In the genomic region with DNA sequence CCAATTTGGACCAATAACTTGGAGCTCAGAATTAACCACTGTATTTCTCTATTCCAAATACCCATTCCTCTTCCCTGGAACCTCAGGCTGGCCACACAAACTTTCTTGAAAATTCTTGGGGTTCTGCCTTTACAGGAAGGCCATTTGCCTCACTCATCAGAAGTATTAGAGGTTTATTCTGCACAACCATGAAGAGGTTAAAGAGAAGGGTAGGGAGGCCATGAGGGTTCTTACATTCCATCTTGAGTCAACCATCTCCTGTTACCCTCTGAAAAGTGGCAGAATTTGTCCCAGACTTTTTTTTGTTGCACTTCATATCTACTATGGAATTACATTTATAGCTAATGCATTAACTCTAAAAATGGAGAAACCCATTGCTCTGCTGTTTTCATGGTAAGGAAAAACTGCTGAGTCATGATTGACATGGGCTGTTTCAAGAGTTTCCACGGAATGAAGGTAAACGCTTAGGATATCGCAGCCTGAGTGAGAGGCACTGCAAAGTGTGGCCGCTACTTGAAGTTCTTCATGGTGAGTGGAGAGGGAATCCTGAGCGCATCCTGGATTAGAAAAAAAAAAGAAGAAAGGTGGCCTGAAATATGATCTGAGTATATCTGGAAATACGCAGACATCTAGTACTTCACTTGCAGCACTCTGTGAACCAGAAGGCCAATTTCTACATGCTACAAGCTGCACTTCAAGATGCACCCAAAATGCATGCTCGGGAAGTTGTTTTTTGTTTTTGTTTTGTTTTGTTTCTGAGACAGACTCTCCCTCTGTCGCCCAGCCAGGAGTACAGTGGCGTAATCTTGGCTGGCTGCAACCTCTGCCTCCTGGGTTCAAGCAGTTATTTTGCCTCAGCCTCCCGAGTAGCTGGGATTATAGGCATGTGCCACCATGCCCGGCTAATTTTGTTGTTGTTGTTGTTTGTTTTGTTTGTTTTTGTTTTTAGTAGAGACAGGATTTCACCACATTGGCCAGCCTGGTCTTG, we compare ENCODE assay signal across 22 cellular contexts.
A peak's percentile ranks its signal among the peaks of the same experiment; 100 is the strongest.
DNase-seq lines count a peak whose midpoint lies in the region; ATAC-seq, FAIRE-seq and TF ChIP-seq lines count a peak whose summit lies in the region.
"Had no signal": no experiment of that assay in that cellular context is flagged by ENCODE, and none has a peak within 500 bp of the region (broad histone marks: within the 10 kb centered on the region; RNA-seq: fewer than 3 reads in every experiment).

No MANE protein-coding gene starts in this region.

- no peak for FAIRE-seq in GM12878 (lab: Jason Lieb, UNC)
- FAIRE-seq: islet of Langerhans had no signal

- 0 out of 2 replicates have a peak, but pooled peaks cover 3% of the 10 kb centered on the region for H3K4me1 ChIP-seq in GM12878 (ENCODE audit: control insufficient read depth, insufficient read depth, low read length)
- H3K4me1 ChIP-seq in left ventricle myocardium inferior, result peaks cover 54% of the 10 kb centered on the region
- H3K4me1 ChIP-seq in thyroid gland, result peaks cover 41 to 64% of the 10 kb centered on the region in 2 donors
- H3K4me1 ChIP-seq: prostate gland had no signal

- CTCF ChIA-PET in GM12878 (lab: Yijun Ruan, JAX), result interaction anchor here (0.6 to 1.0 kb wide), 3 partner anchors 12 to 92 kb away, joined by 3 to 4 read pairs (median 3); partner anchors contain the start of gene KIAA1217

- H3K4me2 ChIP-seq in GM12878 (ENCODE audit: control insufficient read depth, insufficient read depth), result no peak overlapping the region

- H3K9me3 Mint-ChIP-seq in HFFc6, result no peaks in the 10 kb centered on the region
- H3K9me3 Mint-ChIP-seq: activated T-cell treated with anti-CD3 and anti-CD28 coated beads, Interleukin-2, amount 50 U/mL, for 72 hours had no signal

- H3K36me3 ChIP-seq in GM12878 (ENCODE audit: control insufficient read depth in 2 of 2, insufficient read depth in 2 of 2, low read length in 1 of 2), result no peaks in the 10 kb centered on the region
- H3K36me3 ChIP-seq in left ventricle myocardium inferior, result peaks cover 11% of the 10 kb centered on the region
- H3K36me3 ChIP-seq in thyroid gland, result no peaks in the 10 kb centered on the region
- H3K36me3 ChIP-seq: prostate gland had no signal

- H3K27me3 Mint-ChIP-seq in HFFc6 (ENCODE audit: insufficient read depth), result peaks cover 2% of the 10 kb centered on the region; the same call in 1 of the 2 replicates

- BruUV-seq in GM12878 (replicated peaks; lab: Mats Ljungman, UMichigan), result no TSS peak

- ATAC-seq in GM12878 (no peak), GM19023 (IDR thresholded peaks at IDR 0.05; ENCODE audit: unreplicated experiment) (no peak), HG02840 (IDR thresholded peaks at IDR 0.05; ENCODE audit: low FRiP score, unreplicated experiment) (no peak)
- ATAC-seq: activated CD4-positive, CD25-positive, alpha-beta regulatory T cell treated with anti-CD3 and anti-CD28 coated beads, Interleukin-2, amount 50 U/mL, for 24 hours; activated T-cell treated with anti-CD3 and anti-CD28 coated beads, Interleukin-2, amount 50 U/mL, for 72 hours; natural killer cell treated with Interleukin-12 subunit alpha and Interleukin-12 subunit beta and Interleukin-15 and Interleukin-18, amount 100 ng/mL, for 72 hours had no signal

- no peak for TF ChIP-seq EP300 in GM12878 (IDR thresholded peaks at IDR 0.05; ENCODE audit: borderline replicate concordance in 1 of 2, control insufficient read depth in 1 of 2, low read depth in 2 of 2, low read length in 2 of 2)

- SMC1A ChIA-PET in GM12878 (lab: Charles Lee; ENCODE audit: uncharacterized antibody, unreplicated experiment), result interaction anchor here (0.6 to 2.0 kb wide), 4 partner anchors 33 to 1627 kb away, joined by 3 to 5 read pairs (median 3); no protein-coding TSS in a partner anchor

- H3K4me3 Mint-ChIP-seq in HFFc6, result no peak overlapping the region
- H3K4me3 Mint-ChIP-seq: activated naive CD8-positive, alpha-beta T cell; activated T-cell treated with anti-CD3 and anti-CD28 coated beads, Interleukin-2, amount 50 U/mL, for 72 hours; natural killer cell treated with Interleukin-12 subunit alpha and Interleukin-12 subunit beta and Interleukin-15 and Interleukin-18, amount 100 ng/mL, for 72 hours had no signal

- TF ChIP-seq RAD21 in GM12878 (IDR thresholded peaks at IDR 0.05; ENCODE audit: insufficient read depth, low read depth, low read length), result no peak

- WGBS in GM12878 (ENCODE audit: insufficient coverage, insufficient replicate concordance, low lambda C conversion rate, missing lambda C conversion rate), result 55% methylated on average over 11 of the region's 11 CpGs
- 38 to 41% methylated on average over 11 of the region's 11 CpGs for WGBS in thyroid gland, 2 donors

- H3K4me1 Mint-ChIP-seq in HFFc6 (ENCODE audit: low read depth), result no peaks in the 10 kb centered on the region

- POLR2A ChIA-PET in GM12878 (lab: Charles Lee), result interaction anchor here (0.6 to 1.7 kb wide), 3 partner anchors 32 to 83 kb away, joined by 3 to 6 read pairs (median 5); partner anchors contain the start of gene KIAA1217

- DNase-seq in DMS79 treated with DMSO at 0.1 percent for 48 hours (lab: John Stamatoyannopoulos, UW) (peak; percentile 38), DMS79 (lab: John Stamatoyannopoulos, UW) (no peak), GM12878 (ENCODE audit: low read depth, low spot score) (no peak), left ventricle myocardium inferior (no peak), thyroid gland (peak; percentile 65 to 66), HFFc6 (no peak)
- DNase-seq: activated CD8-positive, alpha-beta memory T cell treated with anti-CD3 and anti-CD28 coated beads for 24 hours; activated T-cell treated with anti-CD3 and anti-CD28 coated beads, Interleukin-2, amount 50 U/mL, for 72 hours; head of caudate nucleus; NCI-H1930; NCI-H69; stimulated activated CD4-positive, alpha-beta T cell treated with anti-CD3 and anti-CD28 coated beads, Interleukin-12 subunit alpha, Interleukin-12 subunit beta, amount 100 ng/mL, for 4 hours; T1000 had no signal

- no peaks in the 10 kb centered on the region for H3K36me3 Mint-ChIP-seq in HFFc6 (ENCODE audit: low read depth)
- H3K36me3 Mint-ChIP-seq: activated naive CD8-positive, alpha-beta T cell; natural killer cell treated with Interleukin-12 subunit alpha and Interleukin-12 subunit beta and Interleukin-15 and Interleukin-18, amount 100 ng/mL, for 72 hours had no signal

- no peaks in the 10 kb centered on the region for H4K20me1 ChIP-seq in GM12878 (ENCODE audit: control insufficient read depth, insufficient read depth)

- intact Hi-C loops in GM12878 (cut with micrococcal nuclease; ENCODE audit: unreplicated experiment) (no loop called here), left ventricle myocardium inferior (cut with micrococcal nuclease) (no loop called here), thyroid gland (cut with DNase I) (no loop called here)

- H3K9me3 ChIP-seq in GM12878 (replicated peaks; ENCODE audit: control insufficient read depth, insufficient read depth, low read length) (no peaks in the 10 kb centered on the region; the same call in 2 of the 3 replicates), left ventricle myocardium inferior (replicated peaks) (no peaks in the 10 kb centered on the region), thyroid gland (no peaks in the 10 kb centered on the region)
- H3K9me3 ChIP-seq: prostate gland had no signal

- no peak overlapping the region for H3K9ac ChIP-seq in GM12878 (ENCODE audit: control insufficient read depth, insufficient read depth, low read length)

- in situ Hi-C loops in GM12878 (cut with MboI), result no loop called here

- H3K27ac ChIP-seq in GM12878 (ENCODE audit: control insufficient read depth, insufficient read depth) (no peak overlapping the region), left ventricle myocardium inferior (replicated peaks) (peak overlapping the region; percentile 53), thyroid gland (peak overlapping the region; percentile 54 to 75 (median 63))
- H3K27ac ChIP-seq: 22Rv1, SK-N-MC had no signal

- no peak overlapping the region for H2AFZ ChIP-seq in GM12878 (ENCODE audit: control insufficient read depth, low read depth, low read length)

- H3K4me3 ChIP-seq in GM12878, result no peak overlapping the region
- no peak overlapping the region for H3K4me3 ChIP-seq in left ventricle myocardium inferior
- no peak overlapping the region for H3K4me3 ChIP-seq in thyroid gland (replicated peaks in 1 of 3)
- H3K4me3 ChIP-seq: prostate gland, SK-N-MC had no signal

- H3K79me2 ChIP-seq in GM12878 (ENCODE audit: control insufficient read depth, insufficient read depth, low read length), result no peaks in the 10 kb centered on the region

- H3K27me3 ChIP-seq in GM12878 (replicated peaks in 1 of 2; ENCODE audit: control insufficient read depth in 2 of 2, insufficient read depth in 2 of 2, low read length in 1 of 2), result no peaks in the 10 kb centered on the region
- no peaks in the 10 kb centered on the region for H3K27me3 ChIP-seq in left ventricle myocardium inferior (ENCODE audit: low read depth)
- no peaks in the 10 kb centered on the region for H3K27me3 ChIP-seq in thyroid gland

- RAD21 ChIA-PET in GM12878 (lab: Charles Lee; ENCODE audit: unreplicated experiment), result interaction anchor here (0.6 to 1.6 kb wide), 5 partner anchors 67 to 91 kb away, joined by 3 to 6 read pairs (median 3); partner anchors contain the start of gene KIAA1217

- H3K27ac Mint-ChIP-seq in HFFc6, result no peak overlapping the region
- H3K27ac Mint-ChIP-seq: activated naive CD8-positive, alpha-beta T cell; activated T-cell treated with anti-CD3 and anti-CD28 coated beads, Interleukin-2, amount 50 U/mL, for 72 hours; natural killer cell treated with Interleukin-12 subunit alpha and Interleukin-12 subunit beta and Interleukin-15 and Interleukin-18, amount 100 ng/mL, for 72 hours had no signal

- TF ChIP-seq CTCF in GM12878 (IDR thresholded peaks at IDR 0.05 in 2 of 3, conservative IDR thresholded peaks at IDR 0.05 in 1 of 3; ENCODE audit: control insufficient read depth in 2 of 3, extremely low read depth in 1 of 3, insufficient read depth in 1 of 3, low read depth in 3 of 3, low read length in 3 of 3) (no peak), left ventricle myocardium inferior (IDR thresholded peaks at IDR 0.05; ENCODE audit: borderline replicate concordance) (no peak), thyroid gland (IDR thresholded peaks at IDR 0.05) (no peak), HFFc6 (IDR thresholded peaks at IDR 0.05) (no peak)

- TF ChIP-seq POLR2A in GM12878 (IDR thresholded peaks at IDR 0.05; ENCODE audit: low read depth, low read length), result no peak
- TF ChIP-seq POLR2A in thyroid gland (IDR thresholded peaks at IDR 0.05), result no peak

TF ChIP-seq in GM12878, 131 proteins besides CTCF, POLR2A, EP300 and RAD21 (continues in another document):
- TF ChIP-seq STAT3 (IDR thresholded peaks at IDR 0.05; ENCODE audit: low read depth, low read length) (no peak), BACH1 (IDR thresholded peaks at IDR 0.05; ENCODE audit: borderline replicate concordance) (peak; percentile 96), EED (IDR thresholded peaks at IDR 0.05; ENCODE audit: low read depth) (no peak)

Comparison
In these comparisons a context has a peak if more than half of its experiments do, and no peak if none do; other contexts are left out.
1. DNase-seq: peak in DMS79 treated with DMSO at 0.1 percent for 48 hours (single experiment) and thyroid gland (2 of 2); none in DMS79 (single experiment), GM12878 (single experiment), left ventricle myocardium inferior (single experiment) and HFFc6 (single experiment).